9 cellular contexts compared by ENCODE assay signal in genomic region chr7:45026984-45027773, GRCh38. TPM values are rescaled to one million over a fixed set of nuclear protein-coding genes. Genes with fewer than 3 reads are reported as not detected.
DNase-seq lines count a peak whose midpoint lies in the region; ATAC-seq, FAIRE-seq and TF ChIP-seq lines count a peak whose summit lies in the region.
"Had no signal": no experiment of that assay in that cellular context is flagged by ENCODE, and none has a peak within 500 bp of the region (broad histone marks: within the 10 kb centered on the region; RNA-seq: fewer than 3 reads in every experiment).

No MANE protein-coding gene starts in this region.

- H3K36me3 ChIP-seq in OCI-LY1 (ENCODE audit: insufficient read depth, low read length), result peaks cover 59% of the 10 kb centered on the region
- H3K36me3 ChIP-seq in bronchial epithelial cell (ENCODE audit: control insufficient read depth, insufficient read depth, low read length), result peaks cover 5% of the 10 kb centered on the region

- peak overlapping the region; percentile 95 for H3K9ac ChIP-seq in OCI-LY1 (ENCODE audit: low read length)

- DNase-seq in CD14-positive monocyte (ENCODE audit: low spot score) (peak; percentile 59), bronchial epithelial cell (ENCODE audit: low read depth) (peak; percentile 62), NCI-H526 treated with DMSO at 0.1 percent for 48 hours (lab: John Stamatoyannopoulos, UW) (no peak), cortex of kidney (lab: John Stamatoyannopoulos, UW) (no peak)
- peak in 9 of 10 donors; percentile 12 to 78 (median 44) for DNase-seq in naive thymus-derived CD8-positive, alpha-beta T cell

- no peak for TF ChIP-seq CTCF in CD14-positive monocyte (IDR thresholded peaks at IDR 0.05)
- TF ChIP-seq CTCF in OCI-LY1 (IDR thresholded peaks at IDR 0.05; ENCODE audit: low read length), result no peak
- no peak for TF ChIP-seq CTCF in bronchial epithelial cell (IDR thresholded peaks at IDR 0.05; ENCODE audit: insufficient read depth, low read length, severe bottlenecking)

- no peaks in the 10 kb centered on the region for H3K9me2 ChIP-seq in OCI-LY1 (ENCODE audit: low read depth, low read length)

- ATAC-seq in GM21423 (IDR thresholded peaks at IDR 0.05; ENCODE audit: unreplicated experiment) (peak; percentile 44), HG03139 (IDR thresholded peaks at IDR 0.05; ENCODE audit: unreplicated experiment) (no peak)
- ATAC-seq in naive thymus-derived CD8-positive, alpha-beta T cell, result peak; percentile 64 to 66

- peaks cover 0 to 3% (median 2%) of the 10 kb centered on the region in 3 donors for H3K27me3 Mint-ChIP-seq in CD14-positive monocyte (ENCODE audit: low read depth in 3 of 3)
- H3K27me3 Mint-ChIP-seq in naive thymus-derived CD8-positive, alpha-beta T cell, result no peaks in the 10 kb centered on the region

- H3K4me2 ChIP-seq in OCI-LY1 (ENCODE audit: low read length), result peak overlapping the region; percentile 96

- peaks cover 0 to 4% (median 0%) of the 10 kb centered on the region in 7 donors for H3K9me3 Mint-ChIP-seq in CD14-positive monocyte
- H3K9me3 Mint-ChIP-seq in naive thymus-derived CD8-positive, alpha-beta T cell, result no peaks in the 10 kb centered on the region

- H2AFZ ChIP-seq in OCI-LY1 (ENCODE audit: low read length), result no peak overlapping the region

- FAIRE-seq in bronchial epithelial cell (lab: Jason Lieb, UNC), result no peak
- FAIRE-seq: colon had no signal

- H3K36me3 Mint-ChIP-seq in CD14-positive monocyte, result peaks cover 15 to 41% of the 10 kb centered on the region in 2 donors
- peaks cover 5 to 16% (median 6%) of the 10 kb centered on the region in 3 donors for H3K36me3 Mint-ChIP-seq in naive thymus-derived CD8-positive, alpha-beta T cell

- peak overlapping the region; percentile 92 to 96 for H3K4me3 Mint-ChIP-seq in CD14-positive monocyte
- peak overlapping the region; percentile 88 to 97 (median 93) for H3K4me3 Mint-ChIP-seq in naive thymus-derived CD8-positive, alpha-beta T cell

- H3K9me3 ChIP-seq in OCI-LY1 (ENCODE audit: low read length), result peaks cover 3% of the 10 kb centered on the region; the same call in 1 of the 2 replicates

- intact Hi-C loops in CD14-positive monocyte (cut with micrococcal nuclease), result loop anchor here in 1 of 2 donors (2.0 to 10.0 kb wide), 2 partner anchors 26 to 52 kb away; partner anchors contain the start of genes CCM2 and MYO1G

- peaks cover 18% of the 10 kb centered on the region for H3F3A ChIP-seq in OCI-LY1 (ENCODE audit: insufficient read depth, low read length)

- H4K20me1 ChIP-seq in OCI-LY1 (ENCODE audit: insufficient read depth, low read length), result no peaks in the 10 kb centered on the region

- peaks cover 85% of the 10 kb centered on the region for H3K4me1 ChIP-seq in OCI-LY1 (ENCODE audit: insufficient read depth, low read length, severe bottlenecking)

- H3K27me3 ChIP-seq in OCI-LY1 (ENCODE audit: insufficient read depth, low read length), result no peaks in the 10 kb centered on the region
- no peaks in the 10 kb centered on the region for H3K27me3 ChIP-seq in bronchial epithelial cell (ENCODE audit: control insufficient read depth, insufficient read depth, low read length)

- H3K4me1 Mint-ChIP-seq in CD14-positive monocyte, result peaks cover 55% of the 10 kb centered on the region
- H3K4me1 Mint-ChIP-seq in naive thymus-derived CD8-positive, alpha-beta T cell, result peaks cover 21 to 72% (median 60%) of the 10 kb centered on the region in 4 donors

- peaks cover 86% of the 10 kb centered on the region for H3K79me2 ChIP-seq in OCI-LY1 (ENCODE audit: insufficient read depth, low read length)

- peak overlapping the region; percentile 83 for H3K4me3 ChIP-seq in OCI-LY1 (ENCODE audit: low read depth, low read length, poor library complexity, severe bottlenecking)
- H3K4me3 ChIP-seq in bronchial epithelial cell (ENCODE audit: low read depth, low read length), result no peak overlapping the region

- H3K27ac Mint-ChIP-seq in CD14-positive monocyte, result peak overlapping the region; percentile 89 to 97 (median 93)
- peak overlapping the region; percentile 89 to 99 (median 92) for H3K27ac Mint-ChIP-seq in naive thymus-derived CD8-positive, alpha-beta T cell

- POLR2A ChIA-PET in naive thymus-derived CD8-positive, alpha-beta T cell (lab: Charles Lee), result interaction anchor here (0.6 to 17.7 kb wide), 25 partner anchors 9 to 453 kb away, joined by 3 to 314 read pairs (median 6); partner anchors contain the start of genes CCM2, H2AZ2, MYO1G and PURB

- H3K27ac ChIP-seq in OCI-LY1 (ENCODE audit: low read depth, low read length, poor library complexity, severe bottlenecking), result peak overlapping the region; percentile 98

RNA-seq across cellular contexts. Expression of gene CCM2, which starts 27.2 kb away (rescaled TPM):
- 10 to 100 TPM; 38.5 to 51.4 TPM for polyA plus RNA-seq in CD14-positive monocyte
- 45.0 and 49.9 TPM in 2 replicates for total RNA-seq in bronchial epithelial cell
- total RNA-seq in naive thymus-derived CD8-positive, alpha-beta T cell, result 100 to 1,000 TPM; 160 to 167 TPM
- polyA plus RNA-seq in naive thymus-derived CD8-positive, alpha-beta T cell, result 10 to 100 TPM; 49.9 to 81.7 (median 63.2) TPM

RNA-seq across cellular contexts. Expression of gene MYO1G, which starts 48.4 kb away (rescaled TPM):
- 100 to 1,000 TPM; 119 to 135 TPM for polyA plus RNA-seq in CD14-positive monocyte
- 0.13 and 0.26 TPM in 2 replicates for total RNA-seq in bronchial epithelial cell
- total RNA-seq in naive thymus-derived CD8-positive, alpha-beta T cell, result 10 to 100 TPM; 44.4 to 44.5 TPM
- polyA plus RNA-seq in naive thymus-derived CD8-positive, alpha-beta T cell, result 100 to 1,000 TPM in 1 of 3 donors, 10 to 100 TPM in 2; 60.0 to 106 (median 73.8) TPM

Comparison
In these comparisons a context has a peak if more than half of its experiments do, and no peak if none do; other contexts are left out.
1. DNase-seq: peak in CD14-positive monocyte (single experiment), bronchial epithelial cell (single experiment) and naive thymus-derived CD8-positive, alpha-beta T cell (9 of 10); none in NCI-H526 treated with DMSO at 0.1 percent for 48 hours (single experiment) and cortex of kidney (single experiment).
2. RNA of gene MYO1G, which starts 48.4 kb away (total RNA-seq): 44.4 to 44.5 TPM in naive thymus-derived CD8-positive, alpha-beta T cell; 0.13 to 0.26 TPM in bronchial epithelial cell; every median in the first group is over 10 times any median in the second.